Comparison of ENCODE assay signal across 11 cellular contexts in genomic region chr14:45891417-45892080, GRCh38.
DNase-seq lines count a peak whose midpoint lies in the region; ATAC-seq and TF ChIP-seq lines count a peak whose summit lies in the region.
"Had no signal": no experiment of that assay in that cellular context is flagged by ENCODE, and none has a peak within 500 bp of the region (broad histone marks: within the 10 kb centered on the region; RNA-seq: fewer than 3 reads in every experiment).

No MANE protein-coding gene starts in this region.

- intact Hi-C loops in colonic mucosa (cut with DNase I) (no loop called here), left cardiac atrium (cut with DNase I) (no loop called here)

- no peaks in the 10 kb centered on the region for H3K27me3 ChIP-seq in colonic mucosa
- peaks cover 0 to 20% (median 0%) of the 10 kb centered on the region in 3 experiments for H3K27me3 ChIP-seq in neuronal stem cell (ENCODE audit: control insufficient read depth in 3 of 3, insufficient read depth in 3 of 3, low read depth in 1 of 3, low read length in 3 of 3)
- H3K27me3 ChIP-seq: BE2C had no signal

- H4K91ac ChIP-seq in neuronal stem cell (ENCODE audit: low read depth, low read length, poor library complexity), result no peak overlapping the region

- H3K4me1 ChIP-seq in colonic mucosa, result peaks cover 8% of the 10 kb centered on the region
- H3K4me1 ChIP-seq in neuronal stem cell (ENCODE audit: control insufficient read depth in 2 of 2, insufficient read depth in 1 of 2, low read depth in 1 of 2, low read length in 2 of 2), result peaks cover 2 to 8% of the 10 kb centered on the region in 2 donors
- H3K4me1 ChIP-seq: BE2C had no signal

- no peak overlapping the region for H3K14ac ChIP-seq in neuronal stem cell (ENCODE audit: low read length)

- H3K27ac ChIP-seq in colonic mucosa, result peak overlapping the region; percentile 52
- H3K27ac ChIP-seq in neuronal stem cell (replicated peaks; ENCODE audit: low read length), result no peak overlapping the region

- no peak overlapping the region for H2BK15ac ChIP-seq in neuronal stem cell (ENCODE audit: low read length)

- no peak overlapping the region for H2AK5ac ChIP-seq in neuronal stem cell (ENCODE audit: low read depth, low read length)

- TF ChIP-seq CTCF in colonic mucosa (IDR thresholded peaks at IDR 0.05), result no peak

- no peak overlapping the region for H2BK12ac ChIP-seq in neuronal stem cell (ENCODE audit: low read length)

- H3K4me3 ChIP-seq in colonic mucosa (no peak overlapping the region), neuronal stem cell (ENCODE audit: low read length in 2 of 2) (no peak overlapping the region)

- DNase-seq in DMS79 treated with DMSO at 0.1 percent for 48 hours (lab: John Stamatoyannopoulos, UW) (peak; percentile 91), NCI-H2107 (lab: John Stamatoyannopoulos, UW) (peak; percentile 92), colonic mucosa (peak; percentile 67), neuronal stem cell (ENCODE audit: low spot score) (peak; percentile 8), GF-D8 (lab: John Stamatoyannopoulos, UW) (no peak), left cardiac atrium (no peak), GM03348 (ENCODE audit: low spot score) (no peak)
- DNase-seq: activated CD4-positive, alpha-beta T cell treated with anti-CD3 and anti-CD28 coated beads for 1 hour; BE2C; effector CD4-positive, alpha-beta T cell had no signal

- peak overlapping the region in 1 of 2 donors; percentile 19 for H3K9ac ChIP-seq in colonic mucosa (ENCODE audit: low read depth in 2 of 2, low read length in 2 of 2)
- no peak overlapping the region for H3K9ac ChIP-seq in neuronal stem cell (ENCODE audit: low read depth, low read length, poor library complexity)

- no peak for ATAC-seq in left cardiac atrium
- ATAC-seq in HG02623 (IDR thresholded peaks at IDR 0.05; ENCODE audit: unreplicated experiment), result no peak

- H3K36me3 ChIP-seq in colonic mucosa, result no peaks in the 10 kb centered on the region
- no peaks in the 10 kb centered on the region for H3K36me3 ChIP-seq in neuronal stem cell (replicated peaks in 1 of 2; ENCODE audit: control insufficient read depth in 2 of 2, insufficient read depth in 2 of 2, low read length in 2 of 2)
- H3K36me3 ChIP-seq: BE2C had no signal

- H3K4me2 ChIP-seq in neuronal stem cell (ENCODE audit: insufficient read depth, low read length, poor library complexity, severe bottlenecking), result no peak overlapping the region

- no CpG with 5 or more reads among the region's 18 CpGs for WGBS in neuronal stem cell (ENCODE audit: extremely low coverage in 2 of 2, insufficient read length in 2 of 2, insufficient replicate concordance in 1 of 2), 2 donors

- H3K4ac ChIP-seq in neuronal stem cell (ENCODE audit: low read length), result no peak overlapping the region

- H2BK120ac ChIP-seq in neuronal stem cell (ENCODE audit: low read depth, low read length), result no peak overlapping the region

- H3K79me1 ChIP-seq in neuronal stem cell (ENCODE audit: low read depth, low read length), result no peaks in the 10 kb centered on the region

- no peaks in the 10 kb centered on the region for H3K9me3 ChIP-seq in colonic mucosa
- H3K9me3 ChIP-seq in neuronal stem cell (replicated peaks in 1 of 2; ENCODE audit: control insufficient read depth in 2 of 2, insufficient read depth in 1 of 2, low read depth in 1 of 2, low read length in 2 of 2), result no peaks in the 10 kb centered on the region
- H3K9me3 ChIP-seq: BE2C had no signal

- no peak overlapping the region for H4K8ac ChIP-seq in neuronal stem cell (ENCODE audit: low read depth, low read length)

- H3K18ac ChIP-seq in neuronal stem cell (ENCODE audit: low read length), result no peak overlapping the region

- peak overlapping the region; percentile 54 for H2AFZ ChIP-seq in neuronal stem cell (ENCODE audit: low read length)

- H2BK5ac ChIP-seq in neuronal stem cell (ENCODE audit: low read length), result no peak overlapping the region

- no peak overlapping the region for H3K23ac ChIP-seq in neuronal stem cell (ENCODE audit: low read depth, low read length, poor library complexity)

Comparison
In these comparisons a context has a peak if more than half of its experiments do, and no peak if none do; other contexts are left out.
1. DNase-seq: peak in DMS79 treated with DMSO at 0.1 percent for 48 hours (single experiment), NCI-H2107 (single experiment), colonic mucosa (single experiment) and neuronal stem cell (single experiment); none in GF-D8 (single experiment), left cardiac atrium (single experiment) and GM03348 (single experiment).